Comparison of ENCODE assay signal across 13 cellular contexts in genomic region chr11:12642040-12642439, GRCh38. TPM values are rescaled to one million over a fixed set of nuclear protein-coding genes. Genes with fewer than 3 reads are reported as not detected.
DNase-seq lines count a peak whose midpoint lies in the region; ATAC-seq and TF ChIP-seq lines count a peak whose summit lies in the region.
"Had no signal": no experiment of that assay in that cellular context is flagged by ENCODE, and none has a peak within 500 bp of the region (broad histone marks: within the 10 kb centered on the region; RNA-seq: fewer than 3 reads in every experiment).

No MANE protein-coding gene starts in this region.

- ATAC-seq in GM19455 (IDR thresholded peaks at IDR 0.05; ENCODE audit: unreplicated experiment) (no peak), HG03565 (IDR thresholded peaks at IDR 0.05; ENCODE audit: unreplicated experiment) (no peak)
- ATAC-seq: psoas muscle had no signal

- DNase-seq in GM03348 (ENCODE audit: low spot score), result peak; percentile 27
- DNase-seq in fibroblast of peridontal ligament (ENCODE audit: extremely low read depth), result peak; percentile 15
- peak; percentile 6 for DNase-seq in retina
- DNase-seq in occipital lobe (lab: John Stamatoyannopoulos, UW), result no peak
- no peak for DNase-seq in foreskin melanocyte
- DNase-seq: activated CD4-positive, CD25-positive, alpha-beta regulatory T cell treated with anti-CD3 and anti-CD28 coated beads, Interleukin-2, amount 50 U/mL, for 72 hours; DMS79 treated with DMSO at 0.1 percent for 48 hours; NCI-H1092; NCI-H524 treated with DMSO at 0.1 percent for 48 hours; psoas muscle had no signal

TF ChIP-seq in PFSK-1, 5 proteins besides CTCF, POLR2A, EP300 and RAD21:
- TF ChIP-seq FOXP2 (optimal IDR thresholded peaks at IDR 0.05; ENCODE audit: borderline replicate concordance, extremely low read depth, extremely low read length, insufficient read depth) (no peak), REST (IDR thresholded peaks at IDR 0.05; ENCODE audit: insufficient read depth in 1 of 2, low read depth in 2 of 2, low read length in 2 of 2) (peak in 1 of 2 experiments; percentile 47; a peak in 1 of 4 replicates), TAF1 (IDR thresholded peaks at IDR 0.05; ENCODE audit: borderline replicate concordance, insufficient read depth, low read length) (0 out of 2 replicates have a peak, but pooled peaks have one; percentile 27), POLR2AphosphoS5 (IDR thresholded peaks at IDR 0.05; ENCODE audit: low read depth, low read length) (no peak), SIN3A (IDR thresholded peaks at IDR 0.05; ENCODE audit: borderline replicate concordance, insufficient read depth, low read length) (no peak)
TF ChIP-seq in PFSK-1: peak in this region for 2.

RNA-seq across cellular contexts. Expression of gene TEAD1, which starts 32.2 kb away (rescaled TPM):
- 26.8 TPM for polyA plus RNA-seq in PFSK-1 (2012; ENCODE audit: insufficient read length, low read depth)
- 25.7 TPM for total RNA-seq in occipital lobe

Comparison
In these comparisons a context has a peak if more than half of its experiments do, and no peak if none do; other contexts are left out.
1. DNase-seq: peak in GM03348 (single experiment), fibroblast of peridontal ligament (single experiment) and retina (single experiment); none in occipital lobe (single experiment) and foreskin melanocyte (single experiment).